In genomic region chr10:34121974-34122282, GRCh38 we compare ENCODE assay signal across 12 cellular contexts.
A peak's percentile ranks its signal among the peaks of the same experiment; 100 is the strongest.
DNase-seq lines count a peak whose midpoint lies in the region; ATAC-seq, FAIRE-seq and TF ChIP-seq lines count a peak whose summit lies in the region.
"Had no signal": no experiment of that assay in that cellular context is flagged by ENCODE, and none has a peak within 500 bp of the region (broad histone marks: within the 10 kb centered on the region; RNA-seq: fewer than 3 reads in every experiment).

No MANE protein-coding gene starts in this region.

- H3K4me1 ChIP-seq in BLaER1 treated with 17β-estradiol and CSF1 and Interleukin-3, amounts not matched to agents 10 nM and 100 nM = peaks cover 0 to 15% (median 12%) of the 10 kb centered on the region in 10 experiments; a peak in 16 of 20 replicates
- peaks cover 68% of the 10 kb centered on the region for H3K4me1 ChIP-seq in HepG2 (ENCODE audit: insufficient read depth, low read length)

- peaks cover 0 to 13% (median 8%) of the 10 kb centered on the region in 11 experiments; a peak in 12 of 22 replicates for H3K36me3 ChIP-seq in BLaER1 treated with 17β-estradiol and CSF1 and Interleukin-3, amounts not matched to agents 10 nM and 100 nM
- no peaks in the 10 kb centered on the region; a peak in 1 of 5 replicates for H3K36me3 ChIP-seq in HepG2 (replicated peaks in 1 of 2; ENCODE audit: control insufficient read depth in 1 of 2, insufficient read depth in 2 of 2, low read length in 2 of 2)

- peaks cover 20% of the 10 kb centered on the region for H3K4me1 Mint-ChIP-seq in activated naive CD8-positive, alpha-beta T cell (ENCODE audit: low read depth)

- no peak overlapping the region for H3K9ac ChIP-seq in BLaER1 treated with 17β-estradiol and CSF1 and Interleukin-3, amounts not matched to agents 10 nM and 100 nM
- H3K9ac ChIP-seq in HepG2 (ENCODE audit: insufficient read depth, low read depth, low read length) = peak overlapping the region; percentile 68

- TF ChIP-seq EP300 in HepG2 (IDR thresholded peaks at IDR 0.05; ENCODE audit: low read depth in 2 of 2, low read length in 2 of 2) = no peak
- no peak for TF ChIP-seq EP300 in HepG2 (CRISPR knock-in tag; IDR thresholded peaks at IDR 0.05; ENCODE audit: borderline replicate concordance)

- H3K4me3 Mint-ChIP-seq in activated naive CD8-positive, alpha-beta T cell = peak overlapping the region; percentile 33
- H3K4me3 Mint-ChIP-seq: CD4-positive, alpha-beta T cell had no signal

- H3K27ac Mint-ChIP-seq in activated naive CD8-positive, alpha-beta T cell = peak overlapping the region; percentile 46
- H3K27ac Mint-ChIP-seq: CD4-positive, alpha-beta T cell had no signal

- H3K27ac ChIP-seq in BLaER1 treated with 17β-estradiol and CSF1 and Interleukin-3, amounts not matched to agents 10 nM and 100 nM = no peak overlapping the region
- peak overlapping the region; percentile 90 for H3K27ac ChIP-seq in HepG2 (ENCODE audit: extremely low read length, insufficient read depth, low read length)

- no peaks in the 10 kb centered on the region for H3K9me3 Mint-ChIP-seq in activated naive CD8-positive, alpha-beta T cell (ENCODE audit: low read depth)
- H3K9me3 Mint-ChIP-seq: CD4-positive, alpha-beta T cell had no signal

- no peaks in the 10 kb centered on the region for H3K27me3 ChIP-seq in BLaER1 treated with 17β-estradiol and CSF1 and Interleukin-3, amounts not matched to agents 10 nM and 100 nM
- H3K27me3 ChIP-seq in HepG2 (ENCODE audit: control insufficient read depth in 1 of 2, insufficient read depth in 2 of 2, low read length in 2 of 2) = no peaks in the 10 kb centered on the region

- FAIRE-seq in HepG2 (lab: Jason Lieb, UNC) = no peak
- FAIRE-seq: endometrium had no signal

- in situ Hi-C loops in HepG2 (cut with HindIII; ENCODE audit: extremely low pct_ligation_motif_present, low pct_unique_long_range_greater_than_20kb) = loop anchor here (10.0 kb wide), 1 partner anchor 787 kb away; the partner anchor contains the start of gene NRP1

- WGBS in HepG2 (ENCODE audit: low lambda C conversion rate) = 7% methylated on average over 2 of the region's 2 CpGs

- no peak for TF ChIP-seq POLR2A in HepG2 (IDR thresholded peaks at IDR 0.05; ENCODE audit: insufficient read depth in 1 of 2, low read depth in 2 of 2, low read length in 2 of 2)

- no peak overlapping the region for H3K4me3 ChIP-seq in BLaER1 treated with 17β-estradiol and CSF1 and Interleukin-3, amounts not matched to agents 10 nM and 100 nM
- peak overlapping the region; percentile 3 to 44 (median 24); a peak in 2 of 6 replicates for H3K4me3 ChIP-seq in HepG2 (replicated peaks in 1 of 3; ENCODE audit: insufficient read depth in 1 of 3, low read depth in 2 of 3, low read length in 3 of 3)

- POLR2A ChIA-PET in HepG2 (lab: Yijun Ruan, JAX) = interaction anchor here (0.9 to 1.5 kb wide), 3 partner anchors 9 to 176 kb away, joined by 3 read pairs; no protein-coding TSS in a partner anchor

- BruUV-seq in HepG2 (replicated peaks; lab: Mats Ljungman, UMichigan) = no TSS peak

- H3K4me2 ChIP-seq in BLaER1 treated with 17β-estradiol and CSF1 and Interleukin-3, amounts not matched to agents 10 nM and 100 nM = peak overlapping the region in 10 of 11 experiments; percentile 4 to 52 (median 37); a peak in 17 of 22 replicates
- peak overlapping the region; percentile 68 for H3K4me2 ChIP-seq in HepG2 (ENCODE audit: low read depth, low read length)

- no peaks in the 10 kb centered on the region for H4K20me1 ChIP-seq in BLaER1 treated with 17β-estradiol and CSF1 and Interleukin-3, amounts not matched to agents 10 nM and 100 nM
- H4K20me1 ChIP-seq in HepG2 (ENCODE audit: insufficient read depth, low read length) = no peaks in the 10 kb centered on the region

- no peaks in the 10 kb centered on the region for H3K79me2 ChIP-seq in HepG2 (ENCODE audit: insufficient read depth, low read length)

- intact Hi-C loops in HepG2 (cut with micrococcal nuclease; ENCODE audit: unreplicated experiment) = loop anchor here (1.0 to 10.0 kb wide), 3 partner anchors 91 to 927 kb away; no protein-coding TSS in a partner anchor

- no peak for TF ChIP-seq RAD21 in HepG2 (CRISPR knock-in tag; IDR thresholded peaks at IDR 0.05)

- H3K9me3 ChIP-seq in BLaER1 treated with 17β-estradiol and CSF1 and Interleukin-3, amounts not matched to agents 10 nM and 100 nM (replicated peaks in 1 of 11) = peaks cover 0 to 9% (median 5%) of the 10 kb centered on the region in 11 experiments; a peak in 8 of 22 replicates
- no peaks in the 10 kb centered on the region for H3K9me3 ChIP-seq in HepG2 (ENCODE audit: low read length)

- no peak for DNase-seq in HepG2 (ENCODE audit: low spot score)
- DNase-seq in NCI-H510A (lab: John Stamatoyannopoulos, UW) = no peak
- no peak for DNase-seq in DMS79 (lab: John Stamatoyannopoulos, UW)
- no peak for DNase-seq in DMS 273 treated with DMSO at 0.1 percent for 48 hours (lab: John Stamatoyannopoulos, UW)
- DNase-seq in activated CD8-positive, alpha-beta memory T cell treated with anti-CD3 and anti-CD28 coated beads, Interleukin-2, amount 50 U/mL, for 48 hours = no peak
- DNase-seq: CD4-positive, alpha-beta T cell; H7; NCI-H187 had no signal

- H3K27me3 Mint-ChIP-seq in activated naive CD8-positive, alpha-beta T cell = no peaks in the 10 kb centered on the region
- H3K27me3 Mint-ChIP-seq: CD4-positive, alpha-beta T cell had no signal

- ATAC-seq in GM21786 (IDR thresholded peaks at IDR 0.05; ENCODE audit: unreplicated experiment) (peak; percentile 62), HepG2 (peak; percentile 13; the same call in 2 of the 3 replicates)

- no peak for TF ChIP-seq CTCF in HepG2 (CRISPR knock-in tag; IDR thresholded peaks at IDR 0.05)

- CTCF ChIA-PET in HepG2 (lab: Yijun Ruan, JAX; ENCODE audit: low intra/inter-chr PET ratio, low total read pairs) = no interaction called here

- no peaks in the 10 kb centered on the region for H3K36me3 Mint-ChIP-seq in activated naive CD8-positive, alpha-beta T cell

- peak overlapping the region; percentile 35 for H2AFZ ChIP-seq in HepG2 (ENCODE audit: low read length)

TF ChIP-seq in HepG2, 621 proteins besides CTCF, POLR2A, EP300 and RAD21:
- TF ChIP-seq BRD4 (CRISPR knock-in tag; IDR thresholded peaks at IDR 0.05) = 0 out of 2 replicates have a peak, but pooled peaks have one; percentile 12
- TF ChIP-seq HDAC6 (IDR thresholded peaks at IDR 0.05; ENCODE audit: low read depth, low read length) = no peak
- TF ChIP-seq ZFY (CRISPR knock-in tag; IDR thresholded peaks at IDR 0.05) = 0 out of 2 replicates have a peak, but pooled peaks have one; percentile 3
- no peak for TF ChIP-seq ZNF770 (CRISPR knock-in tag; IDR thresholded peaks at IDR 0.05)
TF ChIP-seq in HepG2: peak in this region for 2.

Comparison
In these comparisons a context has a peak if more than half of its experiments do, and no peak if none do; other contexts are left out.
1. H3K4me3 ChIP-seq: peak in HepG2 (3 of 3); none in BLaER1 treated with 17β-estradiol and CSF1 and Interleukin-3, amounts not matched to agents 10 nM and 100 nM (0 of 10).